9 cellular contexts compared by ENCODE assay signal in the genomic region with DNA sequence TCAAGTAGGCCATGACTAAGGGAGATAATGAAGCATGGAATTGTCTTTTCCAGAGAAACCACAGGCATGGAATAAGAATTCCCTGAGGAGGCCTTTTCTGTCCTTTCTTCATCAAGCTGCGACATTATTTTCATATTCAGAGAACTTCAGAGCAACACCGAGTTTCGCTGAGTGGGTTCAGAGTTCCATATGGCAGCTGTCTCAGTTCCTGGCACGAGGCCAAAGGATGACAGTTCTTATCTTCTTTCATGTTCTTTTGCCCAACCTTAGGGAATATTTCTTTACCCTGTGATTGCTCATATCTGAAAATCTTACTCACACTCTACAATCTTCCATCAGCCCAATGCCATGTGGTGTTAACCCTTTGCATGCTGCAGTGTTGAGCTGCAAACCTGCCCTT.
DNase-seq lines count a peak whose midpoint lies in the region; ATAC-seq and TF ChIP-seq lines count a peak whose summit lies in the region.
"Had no signal": no experiment of that assay in that cellular context is flagged by ENCODE, and none has a peak within 500 bp of the region (broad histone marks: within the 10 kb centered on the region; RNA-seq: fewer than 3 reads in every experiment).

No MANE protein-coding gene starts in this region.

- no peak overlapping the region for H3K27ac Mint-ChIP-seq in WTC11

- no peak overlapping the region for H3K4me2 ChIP-seq in mammary epithelial cell (ENCODE audit: insufficient read depth, low read depth, low read length)

- no peak overlapping the region for H3K4me3 Mint-ChIP-seq in WTC11

- WGBS in mammary epithelial cell (ENCODE audit: low coverage, missing lambda C conversion rate) = 12% methylated on average over 4 of the region's 4 CpGs
- WGBS in liver = 21% methylated on average over 4 of the region's 4 CpGs

- H3K27me3 ChIP-seq in mammary epithelial cell (ENCODE audit: insufficient read depth, low read length) = no peaks in the 10 kb centered on the region
- H3K27me3 ChIP-seq in liver (ENCODE audit: control insufficient read depth in 4 of 4, insufficient read depth in 4 of 4, low read length in 3 of 4) = no peaks in the 10 kb centered on the region

- no peaks in the 10 kb centered on the region for H3K79me2 ChIP-seq in mammary epithelial cell (ENCODE audit: insufficient read depth, low read length)

- H3K4me3 ChIP-seq in mammary epithelial cell (replicated peaks in 1 of 3; ENCODE audit: insufficient read depth in 1 of 3, low read depth in 2 of 3, low read length in 3 of 3) = no peak overlapping the region
- H3K4me3 ChIP-seq in liver (ENCODE audit: low read depth in 1 of 3, low read length in 3 of 3) = no peak overlapping the region

- TF ChIP-seq CTCF in mammary epithelial cell (conservative IDR thresholded peaks at IDR 0.05 in 1 of 2, IDR thresholded peaks at IDR 0.05 in 1 of 2; ENCODE audit: extremely low read depth in 1 of 2, insufficient read depth in 1 of 2, low read depth in 1 of 2, low read length in 2 of 2) = no peak
- TF ChIP-seq CTCF in liver (IDR thresholded peaks at IDR 0.05; ENCODE audit: low read depth, low read length, missing input control) = no peak
- no peak for TF ChIP-seq CTCF in WTC11 (IDR thresholded peaks at IDR 0.05)

- peak in 1 of 2 donors; percentile 18 for TF ChIP-seq RAD21 in liver (IDR thresholded peaks at IDR 0.05)

- no peak for ATAC-seq in HG03469 (IDR thresholded peaks at IDR 0.05; ENCODE audit: unreplicated experiment)
- no peak for ATAC-seq in WTC11

- no peaks in the 10 kb centered on the region for H3K9me3 Mint-ChIP-seq in WTC11

- CTCF ChIA-PET in mammary epithelial cell (lab: Charles Lee; ENCODE audit: low non-redundant PET) = interaction anchor here (0.7 kb wide), 1 partner anchor 14 kb away, joined by 3 read pairs; no protein-coding TSS in a partner anchor
- CTCF ChIA-PET in WTC11 (lab: Charles Lee) = no interaction called here

- dilution Hi-C loops in mammary epithelial cell (cut with HindIII; ENCODE audit: low sequenced_read_pairs) = no loop called here

- no peak overlapping the region for H2AFZ ChIP-seq in mammary epithelial cell (ENCODE audit: low read depth, low read length)

- H3K9me3 ChIP-seq in mammary epithelial cell (replicated peaks; ENCODE audit: insufficient read depth, low read length) (no peaks in the 10 kb centered on the region), liver (ENCODE audit: control insufficient read depth in 4 of 4, low read length in 3 of 4) (no peaks in the 10 kb centered on the region)

- H3K27ac ChIP-seq in mammary epithelial cell (ENCODE audit: insufficient read depth, low read depth, low read length) (no peak overlapping the region), liver (ENCODE audit: low read depth in 1 of 2, low read length in 2 of 2) (no peak overlapping the region)

- in situ Hi-C loops in G401 (cut with HindIII; ENCODE audit: low sequenced_read_pairs) (no loop called here), mammary epithelial cell (cut with MboI; ENCODE audit: low sequenced_read_pairs in 2 of 2) (loop anchor here in 1 of 2 donors (10.0 to 25.0 kb wide), 2 partner anchors 133 to 305 kb away; a partner anchor contains a TSS)

- intact Hi-C loops in mammary epithelial cell (cut with micrococcal nuclease) = loop anchor here (10.0 kb wide), 1 partner anchor 463 kb away; no protein-coding TSS in a partner anchor

- H3K9ac ChIP-seq in mammary epithelial cell (ENCODE audit: insufficient read depth, low read length) (no peak overlapping the region), liver (ENCODE audit: low read depth in 1 of 2, low read length in 2 of 2) (no peak overlapping the region)

- POLR2A ChIA-PET in WTC11 (lab: Charles Lee) = no interaction called here

- H4K20me1 ChIP-seq in mammary epithelial cell (ENCODE audit: insufficient read depth, low read length) = no peaks in the 10 kb centered on the region

- DNase-seq in G401 (ENCODE audit: low spot score) = peak; percentile 41
- peak; percentile 15 for DNase-seq in NCI-H1694 treated with DMSO at 0.1 percent for 48 hours (lab: John Stamatoyannopoulos, UW)
- peak; percentile 45 for DNase-seq in mammary epithelial cell
- no peak for DNase-seq in NCI-H2081 treated with DMSO at 0.1 percent for 48 hours (lab: John Stamatoyannopoulos, UW)
- no peak for DNase-seq in SIG-M5 treated with dmso at 0.1 percent for 504 hours (lab: John Stamatoyannopoulos, UW; ENCODE audit: unreplicated experiment)
- no peak for DNase-seq in WTC11 (ENCODE audit: low spot score)
- DNase-seq: T-helper 2 cell had no signal

- H3K4me1 ChIP-seq in mammary epithelial cell (ENCODE audit: insufficient read depth, low read length) (peaks cover 13% of the 10 kb centered on the region), liver (ENCODE audit: control insufficient read depth in 4 of 4, insufficient read depth in 4 of 4, low read length in 3 of 4) (no peaks in the 10 kb centered on the region)

- peaks cover 10% of the 10 kb centered on the region for H3K4me1 Mint-ChIP-seq in WTC11

- H3K36me3 ChIP-seq in mammary epithelial cell (ENCODE audit: insufficient read depth, low read length) = no peaks in the 10 kb centered on the region
- no peaks in the 10 kb centered on the region for H3K36me3 ChIP-seq in liver (ENCODE audit: control insufficient read depth in 4 of 4, insufficient read depth in 3 of 4, low read depth in 1 of 4, low read length in 3 of 4)

- no peaks in the 10 kb centered on the region for H3K36me3 Mint-ChIP-seq in WTC11

- BruUV-seq in mammary epithelial cell (replicated peaks; lab: Mats Ljungman, UMichigan) = no TSS peak

- H3K27me3 Mint-ChIP-seq in WTC11 (ENCODE audit: low read depth) = no peaks in the 10 kb centered on the region

TF ChIP-seq in liver, 16 proteins besides CTCF, POLR2A, EP300 and RAD21:
- TF ChIP-seq NR2F2 (IDR thresholded peaks at IDR 0.05) (peak; percentile 43), JUND (IDR thresholded peaks at IDR 0.05) (no peak), HNF4A (conservative IDR thresholded peaks at IDR 0.05) (peak in 1 of 2 donors; percentile 28)

TF ChIP-seq in WTC11, 78 proteins besides CTCF, POLR2A, EP300 and RAD21:
- TF ChIP-seq ZNF232 (CRISPR knock-in tag; IDR thresholded peaks at IDR 0.05) = no peak
TF ChIP-seq in WTC11: peak in this region for 0.

Comparison
In these comparisons a context has a peak if more than half of its experiments do, and no peak if none do; other contexts are left out.
1. DNase-seq: peak in G401 (single experiment), NCI-H1694 treated with DMSO at 0.1 percent for 48 hours (single experiment) and mammary epithelial cell (single experiment); none in NCI-H2081 treated with DMSO at 0.1 percent for 48 hours (single experiment), SIG-M5 treated with dmso at 0.1 percent for 504 hours (single experiment) and WTC11 (single experiment).